In the genomic region with DNA sequence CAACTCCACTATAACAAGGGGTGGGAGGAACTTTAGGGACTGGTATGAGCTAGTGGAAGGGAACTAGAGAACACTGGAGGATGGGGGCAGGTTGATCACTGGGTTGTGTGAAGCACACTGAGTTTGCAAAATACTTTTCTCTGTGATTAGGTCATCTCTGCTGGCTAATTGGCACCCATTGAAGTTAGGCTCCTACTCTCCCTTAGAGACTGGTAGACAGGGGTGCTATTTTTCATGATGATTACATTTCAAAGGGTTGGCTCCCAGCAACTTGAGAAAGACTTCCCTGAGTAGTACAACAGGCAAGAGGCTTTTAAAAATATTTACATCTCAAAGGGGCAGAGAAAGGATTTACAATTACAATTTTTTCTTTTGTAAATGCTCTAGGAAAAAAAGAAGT, we compare ENCODE assay signal across 24 cellular contexts.
"Had no signal": no experiment of that assay in that cellular context is flagged by ENCODE, and none has a peak within 500 bp of the region (broad histone marks: within the 10 kb centered on the region; RNA-seq: fewer than 3 reads in every experiment).

No MANE protein-coding gene starts in this region.

- H3K4me1 ChIP-seq: gastroesophageal sphincter, left ventricle myocardium inferior, pancreas, testis, upper lobe of left lung had no signal

- FAIRE-seq: kidney, pancreas had no signal

- H3K9me2 ChIP-seq: SK-N-SH had no signal

- H3K36me3 ChIP-seq: brain microvascular endothelial cell, gastroesophageal sphincter, heart left ventricle, left ventricle myocardium inferior, neutrophil, pancreas, upper lobe of left lung had no signal

- ATAC-seq: activated CD8-positive, alpha-beta T cell treated with anti-CD3 and anti-CD28 coated beads, Interleukin-2, amount 10 ng/mL, durations not matched to agents 7 days and 5 days; activated T-cell treated with anti-CD3 and anti-CD28 coated beads, Interleukin-2, amount 50 U/mL, for 4 hours; esophagus mucosa; gastroesophageal sphincter; heart left ventricle; pancreas; sciatic nerve; stimulated activated memory B cell treated with anti-CD40 and anti-IgM and Interleukin-4, amounts not matched to agents 10 μg/mL and 1 μg/mL and 100 μg/mL, for 72 hours had no signal

- H3K4me2 ChIP-seq: SK-N-SH, smooth muscle cell had no signal

- H3K27ac ChIP-seq: brain microvascular endothelial cell, gastroesophageal sphincter, heart left ventricle, left ventricle myocardium inferior, neutrophil, pancreas, testis, upper lobe of left lung had no signal

- H3K36me3 Mint-ChIP-seq: naive B cell; stimulated activated memory B cell treated with anti-CD40 and anti-IgM and Interleukin-4, amounts not matched to agents 10 μg/mL and 1 μg/mL and 100 μg/mL, for 72 hours had no signal

- DNase-seq: activated CD4-positive, alpha-beta T cell treated with anti-CD3 and anti-CD28 coated beads, Interleukin-2, amount 10 ng/mL, durations not matched to agents 7 days and 5 days; activated CD8-positive, alpha-beta T cell treated with anti-CD3 and anti-CD28 coated beads, Interleukin-2, amount 10 ng/mL, durations not matched to agents 7 days and 5 days; activated effector memory CD4-positive, alpha-beta T cell treated with anti-CD3 and anti-CD28 coated beads, Interleukin-2, amount 50 U/mL, for 16 hours; activated naive CD4-positive, alpha-beta T cell treated with anti-CD3 and anti-CD28 coated beads, Interleukin-2, amount 50 U/mL, for 16 hours; activated T-cell treated with anti-CD3 and anti-CD28 coated beads, Interleukin-2, amount 50 U/mL, for 4 hours; aorta; brain microvascular endothelial cell; cortex of kidney; heart left ventricle; kidney; left ventricle myocardium inferior; mammary epithelial cell; naive B cell; pancreas; SK-N-SH; stimulated activated CD4-positive, alpha-beta T cell treated with anti-CD3 and anti-CD28 coated beads, Interleukin-4, amount 100 ng/mL, for 24 hours; testis; upper lobe of left lung had no signal

- H3K9me3 ChIP-seq: gastroesophageal sphincter, heart left ventricle, left ventricle myocardium inferior, neutrophil, pancreas, SK-N-SH, testis, upper lobe of left lung had no signal

- H3K27me3 ChIP-seq: brain microvascular endothelial cell, neutrophil, pancreas, testis, upper lobe of left lung had no signal

- H3K27ac Mint-ChIP-seq: activated CD4-positive, alpha-beta T cell treated with anti-CD3 and anti-CD28 coated beads, Interleukin-2, amount 10 ng/mL, durations not matched to agents 7 days and 5 days; activated CD8-positive, alpha-beta T cell treated with anti-CD3 and anti-CD28 coated beads, Interleukin-2, amount 10 ng/mL, durations not matched to agents 7 days and 5 days; naive B cell; stimulated activated memory B cell treated with anti-CD40 and anti-IgM and Interleukin-4, amounts not matched to agents 10 μg/mL and 1 μg/mL and 100 μg/mL, for 72 hours had no signal

- H3K4me1 Mint-ChIP-seq: activated CD4-positive, alpha-beta T cell treated with anti-CD3 and anti-CD28 coated beads, Interleukin-2, amount 10 ng/mL, durations not matched to agents 7 days and 5 days; naive B cell; stimulated activated memory B cell treated with anti-CD40 and anti-IgM and Interleukin-4, amounts not matched to agents 10 μg/mL and 1 μg/mL and 100 μg/mL, for 72 hours had no signal

- H3K9ac ChIP-seq: SK-N-SH had no signal

- H3K4me3 ChIP-seq: gastroesophageal sphincter, heart left ventricle, left ventricle myocardium inferior, pancreas, smooth muscle cell, testis, upper lobe of left lung had no signal

- H3K4me3 Mint-ChIP-seq: activated CD4-positive, alpha-beta T cell treated with anti-CD3 and anti-CD28 coated beads, Interleukin-2, amount 10 ng/mL, durations not matched to agents 7 days and 5 days; activated CD8-positive, alpha-beta T cell treated with anti-CD3 and anti-CD28 coated beads, Interleukin-2, amount 10 ng/mL, durations not matched to agents 7 days and 5 days; activated T-cell treated with anti-CD3 and anti-CD28 coated beads, Interleukin-2, amount 50 U/mL, for 4 hours; naive B cell; stimulated activated memory B cell treated with anti-CD40 and anti-IgM and Interleukin-4, amounts not matched to agents 10 μg/mL and 1 μg/mL and 100 μg/mL, for 72 hours had no signal

- H3K9me3 Mint-ChIP-seq: activated T-cell treated with anti-CD3 and anti-CD28 coated beads, Interleukin-2, amount 50 U/mL, for 4 hours; stimulated activated memory B cell treated with anti-CD40 and anti-IgM and Interleukin-4, amounts not matched to agents 10 μg/mL and 1 μg/mL and 100 μg/mL, for 72 hours had no signal
